Comparison of ENCODE assay signal across 8 cellular contexts in the genomic region with DNA sequence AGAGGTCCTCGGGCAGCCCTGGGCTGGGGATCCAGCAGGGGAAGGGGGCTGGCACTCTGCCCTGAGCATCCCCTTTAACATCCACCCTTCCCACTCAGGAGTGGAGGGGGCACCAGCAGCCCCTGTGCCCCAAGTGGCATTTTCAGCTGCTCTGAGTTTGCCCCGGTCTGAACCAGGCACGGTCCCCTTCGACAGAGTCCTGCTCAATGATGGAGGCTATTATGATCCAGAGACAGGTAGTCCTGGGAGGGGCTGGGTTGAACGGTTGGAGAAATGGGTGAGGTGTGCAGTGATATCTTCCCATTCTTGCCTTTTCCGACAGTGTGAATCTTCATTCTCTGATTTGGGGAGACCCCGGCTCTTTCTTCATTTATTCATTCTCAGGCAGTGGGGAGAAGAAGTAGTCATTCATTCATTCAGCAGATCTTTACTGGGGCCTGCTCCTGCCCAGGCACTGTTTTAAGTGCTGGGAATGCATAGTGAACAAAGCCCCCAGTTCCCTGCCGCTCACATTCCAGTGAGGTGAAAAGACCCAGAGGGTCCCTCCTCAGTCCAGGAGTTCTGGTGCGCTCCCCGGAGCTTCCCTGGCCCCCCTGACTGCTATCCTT. TPM values are rescaled to one million over a fixed set of nuclear protein-coding genes. Genes with fewer than 3 reads are reported as not detected.
DNase-seq lines count a peak whose midpoint lies in the region; ATAC-seq and TF ChIP-seq lines count a peak whose summit lies in the region.

No MANE protein-coding gene starts in this region.

- H3K4me3 Mint-ChIP-seq in activated T-helper 17 cell treated with anti-CD3 and anti-CD28 coated beads, Interleukin-2, amount 50 U/mL, for 72 hours: peak overlapping the region; percentile 84

- H3K4me1 Mint-ChIP-seq in activated T-helper 17 cell treated with anti-CD3 and anti-CD28 coated beads, Interleukin-2, amount 50 U/mL, for 72 hours: peaks cover 11% of the 10 kb centered on the region

- H3K27ac ChIP-seq in HEK293 (ENCODE audit: extremely low read depth, low read depth, low read length) (no peak overlapping the region; the same call in 1 of the 2 replicates), skin epidermis (peak overlapping the region in 20 of 21 experiments; percentile 80 to 94 (median 87))

- peaks cover 8% of the 10 kb centered on the region for H3K4me1 ChIP-seq in HEK293 (ENCODE audit: control insufficient read depth, insufficient read depth, low read length)

- CTCF ChIA-PET in HEK293 (lab: Yijun Ruan, JAX): interaction anchor here (0.7 to 3.3 kb wide), 6 partner anchors 8 to 133 kb away, joined by 3 to 44 read pairs (median 4); no protein-coding TSS in a partner anchor

- H3K9me3 ChIP-seq in HEK293 (ENCODE audit: control insufficient read depth, insufficient read depth, low read depth, low read length): no peaks in the 10 kb centered on the region

- no peaks in the 10 kb centered on the region for H3K36me3 Mint-ChIP-seq in activated T-helper 17 cell treated with anti-CD3 and anti-CD28 coated beads, Interleukin-2, amount 50 U/mL, for 72 hours (ENCODE audit: low read depth)

- H3K36me3 ChIP-seq in HEK293 (ENCODE audit: control insufficient read depth in 2 of 2, insufficient read depth in 1 of 2, low read length in 2 of 2): peaks cover 0 to 7% of the 10 kb centered on the region in 2 experiments; a peak in 1 of 3 replicates

- no peaks in the 10 kb centered on the region for H3K27me3 Mint-ChIP-seq in activated T-helper 17 cell treated with anti-CD3 and anti-CD28 coated beads, Interleukin-2, amount 50 U/mL, for 72 hours

- no peak for TF ChIP-seq CTCF in HEK293 (tag by site-specific recombination; IDR thresholded peaks at IDR 0.05)

- DNase-seq in NCI-H128 (lab: John Stamatoyannopoulos, UW; ENCODE audit: unreplicated experiment): no peak
- DNase-seq in stimulated activated CD4-positive, alpha-beta T cell treated with anti-CD3 and anti-CD28 coated beads, Interleukin-12 subunit alpha, Interleukin-12 subunit beta, amount 100 ng/mL, for 4 hours: no peak

- H3K4me3 ChIP-seq in HEK293 (ENCODE audit: low read depth, low read length) (no peak overlapping the region), iPS-11a (ENCODE audit: low read depth, low read length) (peak overlapping the region; percentile 53), skin epidermis (peak overlapping the region; percentile 51 to 83 (median 73))

- no peak for ATAC-seq in activated T-helper 17 cell treated with anti-CD3 and anti-CD28 coated beads, Interleukin-2, amount 50 U/mL, for 72 hours (replicated peaks)
- ATAC-seq in HG03097 (IDR thresholded peaks at IDR 0.05; ENCODE audit: low FRiP score, unreplicated experiment) (no peak), HG02884 (IDR thresholded peaks at IDR 0.05; ENCODE audit: unreplicated experiment) (no peak)

- no peaks in the 10 kb centered on the region for H3K9me3 Mint-ChIP-seq in activated T-helper 17 cell treated with anti-CD3 and anti-CD28 coated beads, Interleukin-2, amount 50 U/mL, for 72 hours

- H3K27ac Mint-ChIP-seq in activated T-helper 17 cell treated with anti-CD3 and anti-CD28 coated beads, Interleukin-2, amount 50 U/mL, for 72 hours: peak overlapping the region; percentile 66

- POLR2A ChIA-PET in HEK293 (lab: Yijun Ruan, JAX): interaction anchor here (0.8 to 1.5 kb wide), 3 partner anchors 11 to 35 kb away, joined by 3 to 5 read pairs (median 4); a partner anchor contains a TSS

TF ChIP-seq in HEK293, 187 proteins besides CTCF, POLR2A, EP300 and RAD21:
- TF ChIP-seq ZNF426 (tag by site-specific recombination; IDR thresholded peaks at IDR 0.05) (no peak), GLIS1 (tag by site-specific recombination; IDR thresholded peaks at IDR 0.05) (0 out of 2 replicates have a peak, but pooled peaks have one; percentile 83), ZNF138 (tag by site-specific recombination; IDR thresholded peaks at IDR 0.05; ENCODE audit: borderline replicate concordance) (no peak), YY2 (tag by site-specific recombination; IDR thresholded peaks at IDR 0.05) (no peak), ZNF24 (tag by site-specific recombination; IDR thresholded peaks at IDR 0.05) (peak; percentile 53; the same call in 1 of the 2 replicates)

RNA-seq across cellular contexts. Expression of a gene that starts 1.4 kb away (rescaled TPM):
- total RNA-seq in activated T-helper 17 cell treated with anti-CD3 and anti-CD28 coated beads, Interleukin-2, amount 50 U/mL, for 72 hours: 10 to 100 TPM in 1 of 2 donors, 1 to 10 TPM in 1; 5.9 to 10.5 TPM

RNA-seq across cellular contexts. Expression of a gene that starts 6.8 kb away (rescaled TPM):
- total RNA-seq in activated T-helper 17 cell treated with anti-CD3 and anti-CD28 coated beads, Interleukin-2, amount 50 U/mL, for 72 hours: under 1 TPM; 0.42 to 0.93 TPM

RNA-seq across cellular contexts. Expression of a gene that starts 13.7 kb away (rescaled TPM):
- total RNA-seq in activated T-helper 17 cell treated with anti-CD3 and anti-CD28 coated beads, Interleukin-2, amount 50 U/mL, for 72 hours: 100 to 1,000 TPM; 286 to 313 TPM

RNA-seq across cellular contexts. Expression of a gene that starts 33.7 kb away (rescaled TPM):
- 10 to 100 TPM; 13.1 to 14.3 TPM for total RNA-seq in activated T-helper 17 cell treated with anti-CD3 and anti-CD28 coated beads, Interleukin-2, amount 50 U/mL, for 72 hours

RNA-seq across cellular contexts. Expression of a gene that starts 33.8 kb away (rescaled TPM):
- total RNA-seq in activated T-helper 17 cell treated with anti-CD3 and anti-CD28 coated beads, Interleukin-2, amount 50 U/mL, for 72 hours: 1 to 10 TPM; 3.7 to 4.6 TPM
